16 cellular contexts compared by ENCODE assay signal in genomic region chr18:3903341-3903740, GRCh38.
DNase-seq lines count a peak whose midpoint lies in the region; ATAC-seq and TF ChIP-seq lines count a peak whose summit lies in the region.
"Had no signal": no experiment of that assay in that cellular context is flagged by ENCODE, and none has a peak within 500 bp of the region (broad histone marks: within the 10 kb centered on the region; RNA-seq: fewer than 3 reads in every experiment).

No MANE protein-coding gene starts in this region.

- H3K27ac ChIP-seq in RWPE1, result no peak overlapping the region
- H3K27ac ChIP-seq: adrenal gland, right atrium auricular region had no signal

- POLR2A ChIA-PET in RWPE1 (lab: Yijun Ruan, JAX; ENCODE audit: low non-redundant PET), result no interaction called here

- TF ChIP-seq CTCF in RWPE1 (conservative IDR thresholded peaks at IDR 0.05; ENCODE audit: low read depth), result no peak

- CTCF ChIA-PET in RWPE1 (lab: Yijun Ruan, JAX), result no interaction called here

- no peak for ATAC-seq in HG02938 (IDR thresholded peaks at IDR 0.05; ENCODE audit: unreplicated experiment)
- ATAC-seq: left colon; stimulated activated naive CD8-positive, alpha-beta T cell treated with anti-CD3 and anti-CD28 coated beads, Interleukin-15, Interleukin-2, amounts not matched to agents 100 U/mL and 50 U/mL, for 24 hours had no signal

- DNase-seq in GM03348 (ENCODE audit: low spot score) (peak; percentile 68), RWPE1 (ENCODE audit: low spot score) (peak; percentile 69), fibroblast of peridontal ligament (ENCODE audit: extremely low read depth) (peak; percentile 91), smooth muscle cell of the brain vasculature (ENCODE audit: low read depth, low spot score) (peak; percentile 15), germinal center (ENCODE audit: low spot score) (no peak)
- DNase-seq in activated naive CD4-positive, alpha-beta T cell treated with Interleukin-2 at 50 U/mL for 16 hours, result no peak
- DNase-seq: activated CD4-positive, alpha-beta T cell treated with anti-CD3 and anti-CD28 coated beads for 1 hour; activated T-cell treated with anti-CD3 and anti-CD28 coated beads, Interleukin-2, amount 50 U/mL, for 24 hours; adrenal gland; left colon; naive B cell; NCI-H2171 treated with DMSO at 0.1 percent for 48 hours; stimulated activated naive CD8-positive, alpha-beta T cell treated with anti-CD3 and anti-CD28 coated beads, Interleukin-15, Interleukin-2, amounts not matched to agents 100 U/mL and 50 U/mL, for 24 hours; T-helper 1 cell had no signal

Comparison
In these comparisons a context has a peak if more than half of its experiments do, and no peak if none do; other contexts are left out.
1. DNase-seq: peak in GM03348 (single experiment), RWPE1 (single experiment), fibroblast of peridontal ligament (single experiment) and smooth muscle cell of the brain vasculature (single experiment); none in germinal center (single experiment) and activated naive CD4-positive, alpha-beta T cell treated with Interleukin-2 at 50 U/mL for 16 hours (single experiment).